ENCODE assay signal across 1 cellular context in genomic region chr1:154182342-154183044, GRCh38.
TF ChIP-seq lines count a peak whose summit lies in the region.

No MANE protein-coding gene starts in this region.

TF ChIP-seq in GM12878, 131 proteins besides CTCF, POLR2A, EP300 and RAD21 (continues in another document):
- TF ChIP-seq SMARCA5 (IDR thresholded peaks at IDR 0.05), result 0 out of 2 replicates have a peak, but pooled peaks have one; percentile 8
- TF ChIP-seq MTA2 (IDR thresholded peaks at IDR 0.05; ENCODE audit: low read depth), result 0 out of 2 replicates have a peak, but pooled peaks have one; percentile 16
- 0 out of 2 replicates have a peak, but pooled peaks have one; percentile 12 for TF ChIP-seq ZBTB4 (CRISPR knock-in tag; IDR thresholded peaks at IDR 0.05)
- 0 out of 4 replicates have a peak, but pooled peaks of 1 of the 2 experiments have one; percentile 51 for TF ChIP-seq SRF (IDR thresholded peaks at IDR 0.05; ENCODE audit: low read depth in 2 of 2, low read length in 2 of 2)
- TF ChIP-seq SMAD1 (IDR thresholded peaks at IDR 0.05; ENCODE audit: low read depth, partially characterized antibody), result peak; percentile 12
- TF ChIP-seq GABPA (IDR thresholded peaks at IDR 0.05; ENCODE audit: low read depth), result no peak
- peak; percentile 68 for TF ChIP-seq IKZF1 (conservative IDR thresholded peaks at IDR 0.05)
- peak; percentile 65; the same call in 1 of the 2 replicates for TF ChIP-seq MXI1 (IDR thresholded peaks at IDR 0.05; ENCODE audit: low read depth, low read length)
- TF ChIP-seq E4F1 (IDR thresholded peaks at IDR 0.05; ENCODE audit: borderline replicate concordance, partially characterized antibody), result no peak
- 0 out of 2 replicates have a peak, but pooled peaks have one; percentile 19 for TF ChIP-seq HCFC1 (IDR thresholded peaks at IDR 0.05; ENCODE audit: low read length)
- TF ChIP-seq YY1 (IDR thresholded peaks at IDR 0.05; ENCODE audit: low read depth, low read length), result no peak
- peak; percentile 65 for TF ChIP-seq EED (IDR thresholded peaks at IDR 0.05; ENCODE audit: low read depth)
- TF ChIP-seq GATAD2B (conservative IDR thresholded peaks at IDR 0.05; ENCODE audit: low read depth), result 0 out of 2 replicates have a peak, but pooled peaks have one; percentile 26
- no peak for TF ChIP-seq CUX1 (IDR thresholded peaks at IDR 0.05; ENCODE audit: insufficient replicate concordance, low read depth, low read length)
- TF ChIP-seq ZNF24 (IDR thresholded peaks at IDR 0.05), result peak; percentile 41; the same call in 1 of the 2 replicates
- TF ChIP-seq PKNOX1 (IDR thresholded peaks at IDR 0.05), result no peak
- TF ChIP-seq RUNX3 (IDR thresholded peaks at IDR 0.05; ENCODE audit: low read length), result peak; percentile 54; the same call in 1 of the 2 replicates
- TF ChIP-seq MLLT1 (IDR thresholded peaks at IDR 0.05), result peak; percentile 80; the same call in 1 of the 2 replicates
- peak; percentile 65; the same call in 1 of the 2 replicates for TF ChIP-seq TCF3 (IDR thresholded peaks at IDR 0.05; ENCODE audit: borderline replicate concordance, insufficient read depth, low read depth, low read length)
- TF ChIP-seq ZBTB11 (CRISPR knock-in tag; IDR thresholded peaks at IDR 0.05), result no peak
- peak in 1 of 2 experiments; percentile 59; a peak in 1 of 3 replicates for TF ChIP-seq EGR1 (IDR thresholded peaks at IDR 0.05; ENCODE audit: borderline replicate concordance in 1 of 2, low read depth in 2 of 2, low read length in 2 of 2)
- TF ChIP-seq SMAD5 (IDR thresholded peaks at IDR 0.05; ENCODE audit: low read depth), result 0 out of 2 replicates have a peak, but pooled peaks have one; percentile 62
- TF ChIP-seq TBL1XR1 (IDR thresholded peaks at IDR 0.05; ENCODE audit: low read depth, low read length), result no peak
- peak; percentile 86; the same call in 1 of the 2 replicates for TF ChIP-seq NBN (IDR thresholded peaks at IDR 0.05)
- peak; percentile 57 for TF ChIP-seq SPI1 (IDR thresholded peaks at IDR 0.05; ENCODE audit: borderline replicate concordance, insufficient read depth, low read depth, low read length)
- no peak for TF ChIP-seq DPF2 (IDR thresholded peaks at IDR 0.05)
- TF ChIP-seq ZBED1 (IDR thresholded peaks at IDR 0.05; ENCODE audit: borderline replicate concordance), result no peak
- TF ChIP-seq IKZF2 (IDR thresholded peaks at IDR 0.05), result peak; percentile 67 to 73
- peak; percentile 66 for TF ChIP-seq NKRF (conservative IDR thresholded peaks at IDR 0.05)
- no peak for TF ChIP-seq ZNF622 (IDR thresholded peaks at IDR 0.05)
- TF ChIP-seq NFXL1 (IDR thresholded peaks at IDR 0.05; ENCODE audit: borderline replicate concordance), result no peak
- TF ChIP-seq CBX5 (IDR thresholded peaks at IDR 0.05; ENCODE audit: low read depth), result no peak
- TF ChIP-seq HDAC2 (IDR thresholded peaks at IDR 0.05), result no peak
- TF ChIP-seq REST (IDR thresholded peaks at IDR 0.05; ENCODE audit: low read depth, low read length), result no peak
